ENCODE assay signal across 11 cellular contexts in the genomic region with DNA sequence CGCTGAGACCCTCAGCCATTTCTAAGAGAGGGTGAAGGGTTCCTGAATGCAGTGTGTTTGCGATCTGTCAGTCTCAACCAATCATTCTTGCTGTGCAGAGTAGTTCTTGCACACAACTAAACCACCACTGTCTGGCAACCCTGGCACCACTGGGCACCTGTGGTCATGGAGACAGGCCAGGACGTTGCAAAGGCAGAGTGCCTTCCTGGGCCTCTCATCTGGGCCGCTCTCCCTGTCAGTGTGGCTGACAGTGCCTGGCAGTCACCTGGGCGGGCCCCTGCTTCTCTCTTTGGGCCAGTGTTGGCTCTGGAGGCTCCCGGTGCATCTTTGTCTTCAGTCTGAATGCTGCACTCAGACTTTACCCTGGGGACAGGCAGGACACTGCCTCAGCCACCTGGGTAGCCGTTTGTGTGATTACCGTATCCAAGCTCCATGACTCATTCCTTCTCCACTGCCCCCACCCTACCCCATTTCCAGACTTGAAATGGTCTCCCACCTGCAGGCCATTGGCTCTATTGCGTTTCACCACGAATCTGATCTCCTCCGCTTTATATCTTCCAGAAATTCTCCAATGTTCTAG.
DNase-seq lines count a peak whose midpoint lies in the region; ATAC-seq and TF ChIP-seq lines count a peak whose summit lies in the region.
"Had no signal": no experiment of that assay in that cellular context is flagged by ENCODE, and none has a peak within 500 bp of the region (broad histone marks: within the 10 kb centered on the region; RNA-seq: fewer than 3 reads in every experiment).

No MANE protein-coding gene starts in this region.

- POLR2A ChIA-PET in HEK293 (lab: Yijun Ruan, JAX), result no interaction called here
- POLR2A ChIA-PET in T-cell (lab: Charles Lee), result no interaction called here

- H3K27me3 ChIP-seq in CD4-positive, CD25-positive, alpha-beta regulatory T cell (ENCODE audit: control insufficient read depth, insufficient read depth, low read length), result no peaks in the 10 kb centered on the region

- no peaks in the 10 kb centered on the region for H3K9me3 Mint-ChIP-seq in CD4-positive, CD25-positive, alpha-beta regulatory T cell
- H3K9me3 Mint-ChIP-seq in T-cell, result no peaks in the 10 kb centered on the region
- H3K9me3 Mint-ChIP-seq: CD4-positive, alpha-beta memory T cell had no signal

- peak overlapping the region in 2 of 3 donors; percentile 59 to 79 for H3K27ac Mint-ChIP-seq in CD4-positive, CD25-positive, alpha-beta regulatory T cell
- peak overlapping the region; percentile 66 to 78 for H3K27ac Mint-ChIP-seq in T-cell

- H3K36me3 ChIP-seq in CD4-positive, CD25-positive, alpha-beta regulatory T cell (ENCODE audit: control insufficient read depth, insufficient read depth, low read length), result no peaks in the 10 kb centered on the region
- no peaks in the 10 kb centered on the region for H3K36me3 ChIP-seq in HEK293 (ENCODE audit: control insufficient read depth in 2 of 2, insufficient read depth in 1 of 2, low read length in 2 of 2)

- peaks cover 5 to 51% (median 27%) of the 10 kb centered on the region in 4 donors for H3K4me1 Mint-ChIP-seq in CD4-positive, CD25-positive, alpha-beta regulatory T cell
- peaks cover 29 to 56% (median 38%) of the 10 kb centered on the region in 3 donors for H3K4me1 Mint-ChIP-seq in T-cell

- no peak overlapping the region for H3K27ac ChIP-seq in CD4-positive, CD25-positive, alpha-beta regulatory T cell (ENCODE audit: insufficient read depth, low read length, poor library complexity, severe bottlenecking)
- H3K27ac ChIP-seq in HEK293 (ENCODE audit: extremely low read depth, low read depth, low read length), result no peak overlapping the region
- H3K27ac ChIP-seq: GM23248 had no signal

- H3K27me3 Mint-ChIP-seq in CD4-positive, CD25-positive, alpha-beta regulatory T cell, result peaks cover 9% of the 10 kb centered on the region
- H3K27me3 Mint-ChIP-seq in T-cell, result no peaks in the 10 kb centered on the region

- no peak overlapping the region for H3K4me3 ChIP-seq in CD4-positive, CD25-positive, alpha-beta regulatory T cell (ENCODE audit: low read depth, low read length)
- H3K4me3 ChIP-seq in HEK293 (ENCODE audit: low read depth, low read length), result no peak overlapping the region
- H3K4me3 ChIP-seq: GM23248 had no signal

- no peak for TF ChIP-seq CTCF in HEK293 (tag by site-specific recombination; IDR thresholded peaks at IDR 0.05)
- TF ChIP-seq CTCF in GM10266 (IDR thresholded peaks at IDR 0.05; ENCODE audit: control insufficient read depth, insufficient read depth, low read depth, missing control alignments), result no peak

- no peak for ATAC-seq in CD4-positive, CD25-positive, alpha-beta regulatory T cell (ENCODE audit: low read depth in 2 of 2)
- no peak for ATAC-seq in T-cell (replicated peaks in 1 of 4)

- DNase-seq in CD4-positive, CD25-positive, alpha-beta regulatory T cell, result no peak
- DNase-seq in T-cell, result no peak
- peak; percentile 31 for DNase-seq in myocyte (ENCODE audit: low read depth)
- no peak for DNase-seq in GM10266 (ENCODE audit: extremely low spot score)
- no peak for DNase-seq in activated T-cell treated with anti-CD3 and anti-CD28 coated beads, Interleukin-2, amount 50 U/mL, for 48 hours
- no peak for DNase-seq in HuH-7.5 (ENCODE audit: low spot score)
- DNase-seq: activated CD4-positive, alpha-beta T cell treated with anti-CD3 and anti-CD28 coated beads for 1 hour; CD4-positive, alpha-beta memory T cell; GM23248; stimulated activated CD4-positive, alpha-beta T cell treated with anti-CD3 and anti-CD28 coated beads, Interleukin-1b, Interleukin-23, amount 100 ng/mL, for 48 hours had no signal

- CTCF ChIA-PET in HEK293 (lab: Yijun Ruan, JAX), result no interaction called here
- CTCF ChIA-PET in T-cell (lab: Charles Lee), result no interaction called here

- peaks cover 5% of the 10 kb centered on the region for H3K4me1 ChIP-seq in CD4-positive, CD25-positive, alpha-beta regulatory T cell (ENCODE audit: control insufficient read depth, insufficient read depth, low read length, poor library complexity, severe bottlenecking)
- 0 out of 2 replicates have a peak, but pooled peaks cover 2% of the 10 kb centered on the region for H3K4me1 ChIP-seq in HEK293 (ENCODE audit: control insufficient read depth, insufficient read depth, low read length)

- no peaks in the 10 kb centered on the region for H3K9me3 ChIP-seq in CD4-positive, CD25-positive, alpha-beta regulatory T cell (ENCODE audit: control insufficient read depth in 2 of 2, low read length in 2 of 2)
- no peaks in the 10 kb centered on the region for H3K9me3 ChIP-seq in HEK293 (ENCODE audit: control insufficient read depth, insufficient read depth, low read depth, low read length)

- H3K4me3 Mint-ChIP-seq in CD4-positive, CD25-positive, alpha-beta regulatory T cell, result no peak overlapping the region
- H3K4me3 Mint-ChIP-seq in T-cell, result no peak overlapping the region

- H3K36me3 Mint-ChIP-seq in CD4-positive, CD25-positive, alpha-beta regulatory T cell, result no peaks in the 10 kb centered on the region
- H3K36me3 Mint-ChIP-seq in T-cell, result no peaks in the 10 kb centered on the region
- H3K36me3 Mint-ChIP-seq: CD4-positive, alpha-beta memory T cell had no signal

TF ChIP-seq in HEK293, 187 proteins besides CTCF, POLR2A, EP300 and RAD21:
- TF ChIP-seq SP2 (tag by site-specific recombination; IDR thresholded peaks at IDR 0.05) (no peak), ZNF2 (tag by site-specific recombination; IDR thresholded peaks at IDR 0.05) (no peak), ZNF211 (tag by site-specific recombination; IDR thresholded peaks at IDR 0.05; ENCODE audit: low read depth) (no peak), GLIS1 (tag by site-specific recombination; IDR thresholded peaks at IDR 0.05) (0 out of 2 replicates have a peak, but pooled peaks have one; percentile 13), OSR2 (tag by site-specific recombination; IDR thresholded peaks at IDR 0.05) (peak; percentile 49)
- TF ChIP-seq, protein P1, sequence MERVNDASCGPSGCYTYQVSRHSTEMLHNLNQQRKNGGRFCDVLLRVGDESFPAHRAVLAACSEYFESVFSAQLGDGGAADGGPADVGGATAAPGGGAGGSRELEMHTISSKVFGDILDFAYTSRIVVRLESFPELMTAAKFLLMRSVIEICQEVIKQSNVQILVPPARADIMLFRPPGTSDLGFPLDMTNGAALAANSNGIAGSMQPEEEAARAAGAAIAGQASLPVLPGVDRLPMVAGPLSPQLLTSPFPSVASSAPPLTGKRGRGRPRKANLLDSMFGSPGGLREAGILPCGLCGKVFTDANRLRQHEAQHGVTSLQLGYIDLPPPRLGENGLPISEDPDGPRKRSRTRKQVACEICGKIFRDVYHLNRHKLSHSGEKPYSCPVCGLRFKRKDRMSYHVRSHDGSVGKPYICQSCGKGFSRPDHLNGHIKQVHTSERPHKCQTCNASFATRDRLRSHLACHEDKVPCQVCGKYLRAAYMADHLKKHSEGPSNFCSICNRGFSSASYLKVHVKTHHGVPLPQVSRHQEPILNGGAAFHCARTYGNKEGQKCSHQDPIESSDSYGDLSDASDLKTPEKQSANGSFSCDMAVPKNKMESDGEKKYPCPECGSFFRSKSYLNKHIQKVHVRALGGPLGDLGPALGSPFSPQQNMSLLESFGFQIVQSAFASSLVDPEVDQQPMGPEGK (tag by site-specific recombination; IDR thresholded peaks at IDR 0.05), result 0 out of 2 replicates have a peak, but pooled peaks have one; percentile 13
